Comparison of ENCODE assay signal across 39 cellular contexts in the genomic region with DNA sequence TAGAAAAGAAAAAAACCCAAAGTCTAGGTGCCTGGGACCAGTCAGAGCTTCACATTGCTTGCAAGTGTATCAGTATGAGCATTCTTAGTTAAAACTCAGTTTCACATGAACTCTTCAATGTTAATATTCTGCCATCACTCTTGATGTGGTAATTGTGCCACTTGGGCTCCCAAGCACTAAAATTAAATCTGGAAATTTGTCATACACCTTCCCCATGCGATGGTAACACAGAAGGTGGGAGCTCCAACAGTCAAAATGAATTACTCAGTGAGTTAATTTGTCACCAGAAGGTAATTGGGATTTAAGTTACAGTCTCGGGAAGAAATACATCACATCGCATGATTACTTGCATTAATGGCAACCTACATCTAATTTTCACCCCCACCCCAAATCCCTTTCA.
"Had no signal": no experiment of that assay in that cellular context is flagged by ENCODE, and none has a peak within 500 bp of the region (broad histone marks: within the 10 kb centered on the region; RNA-seq: fewer than 3 reads in every experiment).

No MANE protein-coding gene starts in this region.

- H3K27me3 Mint-ChIP-seq: activated CD4-positive, alpha-beta memory T cell treated with anti-CD3 and anti-CD28 coated beads for 36 hours; activated CD4-positive, alpha-beta T cell treated with anti-CD3 and anti-CD28 coated beads, Interleukin-2, amount 10 ng/mL, durations not matched to agents 24 days and 14 days; activated T-helper 17 cell treated with anti-CD3 and anti-CD28 coated beads, Interleukin-2, amount 50 U/mL, for 72 hours had no signal

- H3K4me1 ChIP-seq: adrenal gland, body of pancreas, breast epithelium had no signal

- H3K27ac ChIP-seq: adrenal gland, body of pancreas, brain microvascular endothelial cell, breast epithelium, VCaP had no signal

- H3K36me3 Mint-ChIP-seq: activated CD4-positive, alpha-beta memory T cell treated with anti-CD3 and anti-CD28 coated beads for 36 hours; activated naive CD4-positive, alpha-beta T cell treated with anti-CD3 and anti-CD28 coated beads, Interleukin-2, amount 50 U/mL, for 72 hours; activated naive CD8-positive, alpha-beta T cell treated with anti-CD3 and anti-CD28 coated beads for 36 hours; WTC11 had no signal

- H3K4me3 Mint-ChIP-seq: activated CD4-positive, alpha-beta memory T cell treated with anti-CD3 and anti-CD28 coated beads for 36 hours; activated CD4-positive, alpha-beta T cell treated with anti-CD3 and anti-CD28 coated beads, Interleukin-2, amount 10 ng/mL, durations not matched to agents 24 days and 14 days; activated CD8-positive, alpha-beta T cell treated with anti-CD3 and anti-CD28 coated beads for 36 hours; activated naive CD4-positive, alpha-beta T cell treated with anti-CD3 and anti-CD28 coated beads for 36 hours; activated naive CD8-positive, alpha-beta T cell treated with anti-CD3 and anti-CD28 coated beads for 36 hours; activated T-cell treated with anti-CD3 and anti-CD28 coated beads, Interleukin-2, amount 50 U/mL, for 4 hours; activated T-cell treated with anti-CD3 and anti-CD28 coated beads, Interleukin-2, amount 50 U/mL, for 72 hours; activated T-helper 1 cell treated with anti-CD3 and anti-CD28 coated beads, Interleukin-12 subunit alpha, Interleukin-12 subunit beta, Interleukin-2, Interleukin-4 antibody, amounts not matched to agents 30 ng/mL and 10 ng/mL and 1 ng/mL, durations not matched to agents 14 hours and 24 hours and 36 hours; activated T-helper 17 cell treated with anti-CD3 and anti-CD28 coated beads, Interleukin-2, amount 50 U/mL, for 72 hours; T-helper 1 cell treated with Interleukin-12 subunit alpha and Interleukin-12 subunit beta and Interleukin-4 antibody, amounts not matched to agents 30 μg/mL and 1 μg/mL, for 36 hours; T-helper 2 cell treated with Interferon-gamma antibody and Interleukin-4, amounts not matched to agents 5 μg/mL and 100 μg/mL, for 36 hours; WTC11 had no signal

- H3K9me3 Mint-ChIP-seq: activated CD4-positive, alpha-beta T cell treated with anti-CD3 and anti-CD28 coated beads, Interleukin-2, amount 10 ng/mL, durations not matched to agents 24 days and 14 days; activated T-cell treated with anti-CD3 and anti-CD28 coated beads, Interleukin-2, amount 50 U/mL, for 4 hours; activated T-helper 1 cell treated with anti-CD3 and anti-CD28 coated beads, Interleukin-12 subunit alpha, Interleukin-12 subunit beta, Interleukin-2, Interleukin-4 antibody, amounts not matched to agents 30 ng/mL and 10 ng/mL and 1 ng/mL, durations not matched to agents 14 hours and 24 hours and 36 hours; activated T-helper 17 cell treated with anti-CD3 and anti-CD28 coated beads, Interleukin-2, amount 50 U/mL, for 72 hours; T-helper 1 cell treated with Interleukin-12 subunit alpha and Interleukin-12 subunit beta and Interleukin-4 antibody, amounts not matched to agents 30 μg/mL and 1 μg/mL, for 36 hours; T-helper 2 cell treated with Interferon-gamma antibody and Interleukin-4, amounts not matched to agents 5 μg/mL and 100 μg/mL, for 36 hours had no signal

- H3K9me3 ChIP-seq: adrenal gland, body of pancreas, breast epithelium had no signal

- H3K27ac Mint-ChIP-seq: activated CD4-positive, alpha-beta memory T cell treated with anti-CD3 and anti-CD28 coated beads for 36 hours; activated CD4-positive, alpha-beta T cell treated with anti-CD3 and anti-CD28 coated beads, Interleukin-2, amount 10 ng/mL, durations not matched to agents 24 days and 14 days; activated CD8-positive, alpha-beta T cell treated with anti-CD3 and anti-CD28 coated beads for 36 hours; activated naive CD4-positive, alpha-beta T cell treated with anti-CD3 and anti-CD28 coated beads for 36 hours; activated naive CD4-positive, alpha-beta T cell treated with anti-CD3 and anti-CD28 coated beads, Interleukin-2, amount 50 U/mL, for 72 hours; activated naive CD8-positive, alpha-beta T cell treated with anti-CD3 and anti-CD28 coated beads for 36 hours; activated T-cell treated with anti-CD3 and anti-CD28 coated beads, Interleukin-2, amount 50 U/mL, for 72 hours; activated T-helper 1 cell treated with anti-CD3 and anti-CD28 coated beads, Interleukin-12 subunit alpha, Interleukin-12 subunit beta, Interleukin-2, Interleukin-4 antibody, amounts not matched to agents 30 ng/mL and 10 ng/mL and 1 ng/mL, durations not matched to agents 14 hours and 24 hours and 36 hours; activated T-helper 17 cell treated with anti-CD3 and anti-CD28 coated beads, Interleukin-2, amount 50 U/mL, for 72 hours; T-helper 1 cell treated with Interleukin-12 subunit alpha and Interleukin-12 subunit beta and Interleukin-4 antibody, amounts not matched to agents 30 μg/mL and 1 μg/mL, for 36 hours; T-helper 2 cell treated with Interferon-gamma antibody and Interleukin-4, amounts not matched to agents 5 μg/mL and 100 μg/mL, for 36 hours; WTC11 had no signal

- DNase-seq: activated CD4-positive, alpha-beta memory T cell treated with anti-CD3 and anti-CD28 coated beads for 36 hours; activated CD4-positive, alpha-beta T cell treated with anti-CD3 and anti-CD28 coated beads for 1 hour; activated CD4-positive, alpha-beta T cell treated with anti-CD3 and anti-CD28 coated beads for 4 hours; activated CD4-positive, alpha-beta T cell treated with anti-CD3 and anti-CD28 coated beads, Interleukin-2, amount 10 ng/mL, durations not matched to agents 24 days and 14 days; activated CD4-positive, alpha-beta T cell treated with anti-CD3 and anti-CD28 coated beads, Interleukin-2, amount 50 U/mL, for 1 hour; activated CD4-positive, alpha-beta T cell treated with anti-CD3 and anti-CD28 coated beads, Interleukin-2, amount 50 U/mL, for 4 hours; activated CD4-positive, CD25-positive, alpha-beta regulatory T cell; activated CD8-positive, alpha-beta memory T cell treated with anti-CD3 and anti-CD28 coated beads, Interleukin-2, amount 50 U/mL, for 4 hours; activated CD8-positive, alpha-beta T cell treated with anti-CD3 and anti-CD28 coated beads for 36 hours; activated effector memory CD4-positive, alpha-beta T cell treated with anti-CD3 and anti-CD28 coated beads, Interleukin-2, amount 50 U/mL, for 16 hours; activated gamma-delta T cell treated with Interleukin-2 at 50 U/mL for 16 hours; activated naive CD4-positive, alpha-beta T cell; activated naive CD4-positive, alpha-beta T cell treated with anti-CD3 and anti-CD28 coated beads for 36 hours; activated naive CD4-positive, alpha-beta T cell treated with anti-CD3 and anti-CD28 coated beads, Interleukin-2, amount 50 U/mL, for 16 hours; activated naive CD8-positive, alpha-beta T cell treated with anti-CD3 and anti-CD28 coated beads for 36 hours; activated T-cell treated with anti-CD3 and anti-CD28 coated beads for 4 hours; activated T-cell treated with anti-CD3 and anti-CD28 coated beads, Interleukin-2, amount 50 U/mL, for 1 hour; activated T-cell treated with anti-CD3 and anti-CD28 coated beads, Interleukin-2, amount 50 U/mL, for 4 hours; activated T-cell treated with anti-CD3 and anti-CD28 coated beads, Interleukin-2, amount 50 U/mL, for 72 hours; adrenal gland; amniotic stem cell; aorta; body of pancreas; brain microvascular endothelial cell; central memory CD4-positive, alpha-beta T cell; T-helper 1 cell; T-helper 2 cell; T-helper 9 cell had no signal

- H3K27me3 ChIP-seq: adrenal gland, body of pancreas, brain microvascular endothelial cell, breast epithelium had no signal

- H3K4me1 Mint-ChIP-seq: activated CD4-positive, alpha-beta T cell treated with anti-CD3 and anti-CD28 coated beads, Interleukin-2, amount 10 ng/mL, durations not matched to agents 24 days and 14 days; activated naive CD8-positive, alpha-beta T cell treated with anti-CD3 and anti-CD28 coated beads for 36 hours; activated T-helper 17 cell treated with anti-CD3 and anti-CD28 coated beads, Interleukin-2, amount 50 U/mL, for 72 hours had no signal

- FAIRE-seq: astrocyte, TTC549 had no signal

- ATAC-seq: activated CD4-positive, CD25-positive, alpha-beta regulatory T cell treated with anti-CD3 and anti-CD28 coated beads, Interleukin-2, amount 50 U/mL, for 24 hours; activated CD8-positive, alpha-beta T cell treated with anti-CD3 and anti-CD28 coated beads for 36 hours; activated naive CD4-positive, alpha-beta T cell treated with anti-CD3 and anti-CD28 coated beads, Interleukin-2, amount 50 U/mL, for 72 hours; activated T-cell treated with anti-CD3 and anti-CD28 coated beads, Interleukin-2, amount 50 U/mL, for 4 hours; activated T-cell treated with anti-CD3 and anti-CD28 coated beads, Interleukin-2, amount 50 U/mL, for 72 hours; activated T-helper 17 cell treated with anti-CD3 and anti-CD28 coated beads, Interleukin-2, amount 50 U/mL, for 72 hours; body of pancreas; WTC11 had no signal

- H3K36me3 ChIP-seq: adrenal gland, brain microvascular endothelial cell, breast epithelium had no signal

- H3K4me3 ChIP-seq: adrenal gland, body of pancreas, breast epithelium had no signal
